ENCODE assay signal across 8 cellular contexts in the genomic region with DNA sequence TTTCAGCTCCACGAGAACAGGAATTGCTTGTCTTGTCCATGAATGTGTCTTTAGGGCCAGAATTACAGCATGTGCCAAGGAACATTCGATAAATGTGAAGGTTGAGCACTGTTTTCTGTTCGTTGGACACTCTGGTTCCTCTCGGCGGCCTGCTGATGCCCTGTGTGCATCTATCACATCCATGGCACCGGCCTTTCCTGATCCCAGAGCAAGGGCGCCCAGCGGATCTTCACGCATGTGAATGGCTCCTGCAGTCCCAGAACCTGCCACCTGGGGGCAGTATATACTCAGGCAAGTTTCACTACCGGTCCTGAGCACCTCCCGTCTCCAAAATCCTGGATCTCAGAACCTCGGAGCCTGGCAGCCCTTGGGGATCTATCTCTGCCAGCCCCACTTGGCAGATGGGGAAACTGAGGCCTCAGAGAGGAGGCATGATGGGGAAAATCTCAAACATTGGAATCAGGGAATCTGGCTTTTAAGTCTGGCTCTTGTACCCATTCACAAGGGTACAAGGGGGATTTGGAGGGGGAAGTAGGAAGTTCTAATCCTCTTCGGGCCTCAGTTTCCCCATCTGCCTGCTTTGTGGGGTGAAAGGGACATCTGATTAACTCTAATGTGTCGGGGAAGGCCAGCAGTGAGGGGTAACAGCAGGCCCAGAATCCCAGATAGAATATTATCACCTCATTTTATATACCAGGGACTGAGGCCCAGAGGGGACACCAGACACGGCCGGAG.
DNase-seq lines count a peak whose midpoint lies in the region; ATAC-seq, FAIRE-seq and TF ChIP-seq lines count a peak whose summit lies in the region.

No MANE protein-coding gene starts in this region.

- no peaks in the 10 kb centered on the region for H3K9me3 Mint-ChIP-seq in central memory CD8-positive, alpha-beta T cell

- H3K27me3 Mint-ChIP-seq in central memory CD8-positive, alpha-beta T cell = peaks cover 32% of the 10 kb centered on the region

- peaks cover 4% of the 10 kb centered on the region for H3K36me3 Mint-ChIP-seq in central memory CD8-positive, alpha-beta T cell (ENCODE audit: insufficient read depth)

- no peak overlapping the region for H3K27ac Mint-ChIP-seq in central memory CD8-positive, alpha-beta T cell (ENCODE audit: low read depth)

- H3K4me1 Mint-ChIP-seq in central memory CD8-positive, alpha-beta T cell = peaks cover 10% of the 10 kb centered on the region

- peak; percentile 22 for ATAC-seq in central memory CD8-positive, alpha-beta T cell (replicated peaks; ENCODE audit: extremely low read depth, poor library complexity, severe bottlenecking)
- no peak for ATAC-seq in HG02885 (IDR thresholded peaks at IDR 0.05; ENCODE audit: poor library complexity, unreplicated experiment)

- DNase-seq in AG08396 (ENCODE audit: low spot score) (peak; percentile 77), H54 (ENCODE audit: insufficient read length, low spot score) (no peak), NCI-H446 (lab: John Stamatoyannopoulos, UW) (peak; percentile 87 to 95), left kidney (ENCODE audit: low read depth, low spot score) (peak; percentile 90)
- peak; percentile 78 for DNase-seq in activated CD4-positive, alpha-beta T cell treated with anti-CD3 and anti-CD28 coated beads for 1 hour
- peak; percentile 72 to 92 for DNase-seq in central memory CD8-positive, alpha-beta T cell (ENCODE audit: low spot score in 2 of 2)
- peak; percentile 92 for DNase-seq in stimulated activated CD4-positive, alpha-beta T cell treated with anti-CD3 and anti-CD28 coated beads, Interleukin-4, amount 100 ng/mL, for 24 hours

- FAIRE-seq in H54 (lab: Jason Lieb, UNC) = peak; percentile 45

- no peak overlapping the region for H3K4me3 Mint-ChIP-seq in central memory CD8-positive, alpha-beta T cell

- TF ChIP-seq POLR2A in H54 (IDR thresholded peaks at IDR 0.05; ENCODE audit: low read depth, low read length) = no peak
